In genomic region chr5:31435730-31436129, GRCh38 we compare ENCODE assay signal across 1 cellular context.
TF ChIP-seq lines count a peak whose summit lies in the region.

No MANE protein-coding gene starts in this region.

TF ChIP-seq in SK-N-SH treated with all-trans-retinoic acid at 6 μM for 48 hours, 23 proteins besides CTCF, POLR2A, EP300 and RAD21 (continued from another document):
- TF ChIP-seq, protein P1, sequence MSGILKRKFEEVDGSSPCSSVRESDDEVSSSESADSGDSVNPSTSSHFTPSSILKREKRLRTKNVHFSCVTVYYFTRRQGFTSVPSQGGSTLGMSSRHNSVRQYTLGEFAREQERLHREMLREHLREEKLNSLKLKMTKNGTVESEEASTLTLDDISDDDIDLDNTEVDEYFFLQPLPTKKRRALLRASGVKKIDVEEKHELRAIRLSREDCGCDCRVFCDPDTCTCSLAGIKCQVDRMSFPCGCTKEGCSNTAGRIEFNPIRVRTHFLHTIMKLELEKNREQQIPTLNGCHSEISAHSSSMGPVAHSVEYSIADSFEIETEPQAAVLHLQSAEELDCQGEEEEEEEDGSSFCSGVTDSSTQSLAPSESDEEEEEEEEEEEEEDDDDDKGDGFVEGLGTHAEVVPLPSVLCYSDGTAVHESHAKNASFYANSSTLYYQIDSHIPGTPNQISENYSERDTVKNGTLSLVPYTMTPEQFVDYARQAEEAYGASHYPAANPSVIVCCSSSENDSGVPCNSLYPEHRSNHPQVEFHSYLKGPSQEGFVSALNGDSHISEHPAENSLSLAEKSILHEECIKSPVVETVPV (CRISPR knock-in tag; IDR thresholded peaks at IDR 0.05): no peak
- TF ChIP-seq ZNF8 (CRISPR knock-in tag; IDR thresholded peaks at IDR 0.05) (no peak), BACH2 (CRISPR knock-in tag; IDR thresholded peaks at IDR 0.05; ENCODE audit: borderline replicate concordance) (no peak), CSDC2 (CRISPR knock-in tag; IDR thresholded peaks at IDR 0.05) (no peak), ZFP3 (CRISPR knock-in tag; IDR thresholded peaks at IDR 0.05) (no peak), ESRRG (CRISPR knock-in tag; IDR thresholded peaks at IDR 0.05) (no peak), CREB5 (CRISPR knock-in tag; IDR thresholded peaks at IDR 0.05; ENCODE audit: low read depth) (no peak)
- TF ChIP-seq, protein P2, sequence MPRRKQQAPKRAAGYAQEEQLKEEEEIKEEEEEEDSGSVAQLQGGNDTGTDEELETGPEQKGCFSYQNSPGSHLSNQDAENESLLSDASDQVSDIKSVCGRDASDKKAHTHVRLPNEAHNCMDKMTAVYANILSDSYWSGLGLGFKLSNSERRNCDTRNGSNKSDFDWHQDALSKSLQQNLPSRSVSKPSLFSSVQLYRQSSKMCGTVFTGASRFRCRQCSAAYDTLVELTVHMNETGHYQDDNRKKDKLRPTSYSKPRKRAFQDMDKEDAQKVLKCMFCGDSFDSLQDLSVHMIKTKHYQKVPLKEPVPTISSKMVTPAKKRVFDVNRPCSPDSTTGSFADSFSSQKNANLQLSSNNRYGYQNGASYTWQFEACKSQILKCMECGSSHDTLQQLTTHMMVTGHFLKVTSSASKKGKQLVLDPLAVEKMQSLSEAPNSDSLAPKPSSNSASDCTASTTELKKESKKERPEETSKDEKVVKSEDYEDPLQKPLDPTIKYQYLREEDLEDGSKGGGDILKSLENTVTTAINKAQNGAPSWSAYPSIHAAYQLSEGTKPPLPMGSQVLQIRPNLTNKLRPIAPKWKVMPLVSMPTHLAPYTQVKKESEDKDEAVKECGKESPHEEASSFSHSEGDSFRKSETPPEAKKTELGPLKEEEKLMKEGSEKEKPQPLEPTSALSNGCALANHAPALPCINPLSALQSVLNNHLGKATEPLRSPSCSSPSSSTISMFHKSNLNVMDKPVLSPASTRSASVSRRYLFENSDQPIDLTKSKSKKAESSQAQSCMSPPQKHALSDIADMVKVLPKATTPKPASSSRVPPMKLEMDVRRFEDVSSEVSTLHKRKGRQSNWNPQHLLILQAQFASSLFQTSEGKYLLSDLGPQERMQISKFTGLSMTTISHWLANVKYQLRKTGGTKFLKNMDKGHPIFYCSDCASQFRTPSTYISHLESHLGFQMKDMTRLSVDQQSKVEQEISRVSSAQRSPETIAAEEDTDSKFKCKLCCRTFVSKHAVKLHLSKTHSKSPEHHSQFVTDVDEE (CRISPR knock-in tag; IDR thresholded peaks at IDR 0.05): no peak
